In genomic region chr10:85152488-85152887, GRCh38 we compare ENCODE assay signal across 27 cellular contexts.
"Had no signal": no experiment of that assay in that cellular context is flagged by ENCODE, and none has a peak within 500 bp of the region (broad histone marks: within the 10 kb centered on the region; RNA-seq: fewer than 3 reads in every experiment).

No MANE protein-coding gene starts in this region.

- H3K4me2 ChIP-seq: KMS-11 had no signal

- H3K4me3 ChIP-seq: ascending aorta, body of pancreas, SJSA1 had no signal

- ATAC-seq: activated naive CD4-positive, alpha-beta T cell treated with anti-CD3 and anti-CD28 coated beads, Interleukin-2, amount 50 U/mL, for 72 hours; activated naive CD8-positive, alpha-beta T cell treated with anti-CD3 and anti-CD28 coated beads, Interleukin-2, amount 50 U/mL, for 24 hours; activated T-cell treated with anti-CD3 and anti-CD28 coated beads, Interleukin-2, amount 50 U/mL, for 4 hours; body of pancreas; Panc1; Right ventricle myocardium inferior; SK-N-SH treated with all-trans-retinoic acid at 6 μM for 48 hours had no signal

- H3K27me3 Mint-ChIP-seq: activated CD4-positive, alpha-beta memory T cell treated with anti-CD3 and anti-CD28 coated beads for 36 hours; activated CD4-positive, alpha-beta T cell treated with anti-CD3 and anti-CD28 coated beads, Interleukin-2, amount 10 ng/mL, durations not matched to agents 7 days and 5 days; activated naive CD8-positive, alpha-beta T cell treated with anti-CD3 and anti-CD28 coated beads, Interleukin-2, amount 50 U/mL, for 24 hours had no signal

- H3K27ac ChIP-seq: ascending aorta, body of pancreas, KMS-11, SJSA1 had no signal

- H3K36me3 Mint-ChIP-seq: activated CD4-positive, alpha-beta memory T cell treated with anti-CD3 and anti-CD28 coated beads for 36 hours; activated naive CD4-positive, alpha-beta T cell treated with anti-CD3 and anti-CD28 coated beads, Interleukin-2, amount 50 U/mL, for 72 hours had no signal

- H3K27ac Mint-ChIP-seq: activated CD4-positive, alpha-beta memory T cell treated with anti-CD3 and anti-CD28 coated beads for 36 hours; activated CD4-positive, alpha-beta T cell treated with anti-CD3 and anti-CD28 coated beads, Interleukin-2, amount 10 ng/mL, durations not matched to agents 7 days and 5 days; activated naive CD4-positive, alpha-beta T cell treated with anti-CD3 and anti-CD28 coated beads, Interleukin-2, amount 50 U/mL, for 72 hours; activated naive CD8-positive, alpha-beta T cell treated with anti-CD3 and anti-CD28 coated beads, Interleukin-2, amount 50 U/mL, for 24 hours had no signal

- H3K4me3 Mint-ChIP-seq: activated CD4-positive, alpha-beta memory T cell treated with anti-CD3 and anti-CD28 coated beads for 36 hours; activated CD4-positive, alpha-beta T cell treated with anti-CD3 and anti-CD28 coated beads, Interleukin-2, amount 10 ng/mL, durations not matched to agents 7 days and 5 days; activated naive CD8-positive, alpha-beta T cell treated with anti-CD3 and anti-CD28 coated beads, Interleukin-2, amount 50 U/mL, for 24 hours; activated T-cell treated with anti-CD3 and anti-CD28 coated beads, Interleukin-2, amount 50 U/mL, for 4 hours had no signal

- DNase-seq: activated CD4-positive, alpha-beta memory T cell treated with anti-CD3 and anti-CD28 coated beads for 36 hours; activated CD4-positive, alpha-beta T cell treated with anti-CD3 and anti-CD28 coated beads, Interleukin-2, amount 10 ng/mL, durations not matched to agents 7 days and 5 days; activated CD4-positive, CD25-positive, alpha-beta regulatory T cell; activated CD8-positive, alpha-beta memory T cell treated with anti-CD3 and anti-CD28 coated beads for 24 hours; activated effector memory CD4-positive, alpha-beta T cell treated with anti-CD3 and anti-CD28 coated beads, Interleukin-2, amount 50 U/mL, for 16 hours; activated naive CD4-positive, alpha-beta T cell treated with Interleukin-2 at 50 U/mL for 16 hours; activated naive CD8-positive, alpha-beta T cell treated with anti-CD3 and anti-CD28 coated beads, Interleukin-2, amount 50 U/mL, for 24 hours; activated T-cell treated with anti-CD3 and anti-CD28 coated beads, Interleukin-2, amount 50 U/mL, for 4 hours; amniotic stem cell; body of pancreas; NCI-H1092; NCI-H1417; NCI-H1930; NCI-H345; NCI-H510A treated with DMSO at 0.1 percent for 48 hours; NCI-H69; NK-92 treated with Interleukin-12 subunit alpha and Interleukin-12 subunit beta, amount 100 ng/mL, for 24 hours; OCI-M1; RPMI8226; SW 1271 had no signal

- H3K27me3 ChIP-seq: ascending aorta, body of pancreas, SJSA1 had no signal

- H3K36me3 ChIP-seq: ascending aorta, SJSA1 had no signal

- H3K9me3 ChIP-seq: ascending aorta, body of pancreas, SJSA1 had no signal

- H3K4me1 Mint-ChIP-seq: activated CD4-positive, alpha-beta T cell treated with anti-CD3 and anti-CD28 coated beads, Interleukin-2, amount 10 ng/mL, durations not matched to agents 7 days and 5 days; activated naive CD8-positive, alpha-beta T cell treated with anti-CD3 and anti-CD28 coated beads, Interleukin-2, amount 50 U/mL, for 24 hours had no signal

- H3K4me1 ChIP-seq: ascending aorta, body of pancreas, SJSA1 had no signal

- H3K9ac ChIP-seq: KMS-11 had no signal
